Comparison of ENCODE assay signal across 8 cellular contexts in genomic region chr11:3855808-3856491, GRCh38. TPM values are rescaled to one million over a fixed set of nuclear protein-coding genes. Genes with fewer than 3 reads are reported as not detected.
A peak's percentile ranks its signal among the peaks of the same experiment; 100 is the strongest.
DNase-seq lines count a peak whose midpoint lies in the region; ATAC-seq and TF ChIP-seq lines count a peak whose summit lies in the region.

No MANE protein-coding gene starts in this region.

- no peaks in the 10 kb centered on the region for H3K27me3 Mint-ChIP-seq in activated CD4-positive, alpha-beta T cell treated with anti-CD3 and anti-CD28 coated beads for 36 hours

- peak overlapping the region; percentile 96 for H3K4me2 ChIP-seq in OCI-LY7 (ENCODE audit: low read length)

- H3K4me3 ChIP-seq in OCI-LY7 (ENCODE audit: low read depth, low read length, poor library complexity, severe bottlenecking), result peak overlapping the region; percentile 81

- ATAC-seq in activated CD4-positive, alpha-beta T cell treated with anti-CD3 and anti-CD28 coated beads for 36 hours, result peak; percentile 1
- ATAC-seq in HG02970 (IDR thresholded peaks at IDR 0.05; ENCODE audit: low FRiP score, unreplicated experiment) (peak; percentile 17), left ventricle myocardium superior (peak; percentile 12), HG02610 (IDR thresholded peaks at IDR 0.05; ENCODE audit: unreplicated experiment) (no peak)

- peaks cover 69% of the 10 kb centered on the region for H3K4me1 ChIP-seq in OCI-LY7 (ENCODE audit: insufficient read depth, low read length, poor library complexity, severe bottlenecking)

- H3K36me3 ChIP-seq in OCI-LY7 (ENCODE audit: insufficient read depth, low read length), result no peaks in the 10 kb centered on the region

- H2AFZ ChIP-seq in OCI-LY7 (ENCODE audit: low read length), result no peak overlapping the region

- peak; percentile 72 for DNase-seq in activated CD4-positive, alpha-beta T cell treated with anti-CD3 and anti-CD28 coated beads for 36 hours
- no peak for DNase-seq in activated CD4-positive, alpha-beta T cell treated with anti-CD3 and anti-CD28 coated beads for 1 hour
- DNase-seq in OCI-LY7 (ENCODE audit: low spot score) (peak; percentile 65), left ventricle myocardium superior (peak; percentile 73), retina (peak; percentile 80)

- H3K36me3 Mint-ChIP-seq in activated CD4-positive, alpha-beta T cell treated with anti-CD3 and anti-CD28 coated beads for 36 hours (ENCODE audit: low read depth), result peaks cover 11% of the 10 kb centered on the region

- no peak for TF ChIP-seq CTCF in OCI-LY7 (conservative IDR thresholded peaks at IDR 0.05; ENCODE audit: low read length)

- no peaks in the 10 kb centered on the region for H3K9me3 Mint-ChIP-seq in activated CD4-positive, alpha-beta T cell treated with anti-CD3 and anti-CD28 coated beads for 36 hours (ENCODE audit: low read depth)

- no peaks in the 10 kb centered on the region for H3K9me2 ChIP-seq in OCI-LY7 (ENCODE audit: insufficient read depth, low read length)

- peak overlapping the region; percentile 37 for H3K27ac ChIP-seq in OCI-LY7 (ENCODE audit: low read depth, low read length, poor library complexity, severe bottlenecking)
- peak overlapping the region; percentile 4 for H3K27ac ChIP-seq in adipose tissue (ENCODE audit: low read depth, low read length)

- POLR2A ChIA-PET in activated CD4-positive, alpha-beta T cell treated with anti-CD3 and anti-CD28 coated beads for 36 hours (lab: Charles Lee), result interaction anchor here (0.6 to 3.0 kb wide), 16 partner anchors 12 to 866 kb away, joined by 3 to 69 read pairs (median 4); partner anchors contain the start of genes NUP98 and RHOG
- POLR2A ChIA-PET in OCI-LY7 (lab: Charles Lee), result interaction anchor here (0.6 to 4.8 kb wide), 17 partner anchors 13 to 240 kb away, joined by 3 to 75 read pairs (median 12); partner anchors contain the start of gene RHOG

- H4K20me1 ChIP-seq in OCI-LY7 (ENCODE audit: insufficient read depth, low read length), result no peaks in the 10 kb centered on the region

- intact Hi-C loops in activated CD4-positive, alpha-beta T cell treated with anti-CD3 and anti-CD28 coated beads for 36 hours (cut with DNase I, micrococcal nuclease), result loop anchor here (1.0 to 10.0 kb wide), 12 partner anchors 15 to 238 kb away; partner anchors contain the start of genes RRM1 (in 2 of the 2) and NUP98 (in 1 of the 2)
- intact Hi-C loops in OCI-LY7 (cut with micrococcal nuclease; ENCODE audit: unreplicated experiment), result loop anchor here (2.0 to 10.0 kb wide), 3 partner anchors 39 to 129 kb away; no protein-coding TSS in a partner anchor
- intact Hi-C loops in left ventricle myocardium superior (cut with micrococcal nuclease), result no loop called here

- WGBS in adipose tissue, 3 donors, result 1 to 2% (median 2%) methylated on average over 35 to 40 of the region's 40 CpGs

- H3K4me1 Mint-ChIP-seq in activated CD4-positive, alpha-beta T cell treated with anti-CD3 and anti-CD28 coated beads for 36 hours, result peaks cover 63% of the 10 kb centered on the region

- H3K9me3 ChIP-seq in OCI-LY7 (ENCODE audit: low read length), result no peaks in the 10 kb centered on the region

- H3K79me2 ChIP-seq in OCI-LY7 (ENCODE audit: insufficient read depth, low read depth, low read length), result peaks cover 53% of the 10 kb centered on the region

- H3K4me3 Mint-ChIP-seq in activated CD4-positive, alpha-beta T cell treated with anti-CD3 and anti-CD28 coated beads for 36 hours, result peak overlapping the region; percentile 88

- BruUV-seq in OCI-LY7 (replicated peaks; lab: Mats Ljungman, UMichigan), result no TSS peak

- H3K27ac Mint-ChIP-seq in activated CD4-positive, alpha-beta T cell treated with anti-CD3 and anti-CD28 coated beads for 36 hours, result peak overlapping the region; percentile 98

- CTCF ChIA-PET in activated CD4-positive, alpha-beta T cell treated with anti-CD3 and anti-CD28 coated beads for 36 hours (lab: Charles Lee), result interaction anchor here (0.9 to 11.0 kb wide), 21 partner anchors 12 to 215 kb away, joined by 3 to 299 read pairs (median 9); partner anchors contain the start of gene RHOG
- CTCF ChIA-PET in OCI-LY7 (lab: Charles Lee; ENCODE audit: unreplicated experiment), result interaction anchor here (1.4 to 3.2 kb wide), 7 partner anchors 12 to 217 kb away, joined by 4 to 32 read pairs (median 6); no protein-coding TSS in a partner anchor

RNA-seq across cellular contexts. Expression of gene STIM1, which starts 0.5 kb away (rescaled TPM):
- total RNA-seq in activated CD4-positive, alpha-beta T cell treated with anti-CD3 and anti-CD28 coated beads for 36 hours, result 10 to 100 TPM; 60.0 to 62.6 TPM
- total RNA-seq in OCI-LY7 (2014; rRNA removed; shearing (Covaris generic)), result 20.9 and 21.0 TPM in 2 replicates
- total RNA-seq in OCI-LY7 (2022), result 49.1 and 55.4 TPM in 2 replicates
- polyA plus RNA-seq in adipose tissue, result 10 to 100 TPM; 17.6 to 49.7 (median 40.0) TPM
- 17.0 TPM for total RNA-seq in left ventricle myocardium superior

RNA-seq across cellular contexts. Expression of gene RHOG, which starts 15.2 kb away (rescaled TPM):
- 100 to 1,000 TPM; 157 to 180 TPM for total RNA-seq in activated CD4-positive, alpha-beta T cell treated with anti-CD3 and anti-CD28 coated beads for 36 hours
- total RNA-seq in OCI-LY7 (2014; rRNA removed; shearing (Covaris generic)), result 20.9 and 26.2 TPM in 2 replicates
- 54.8 and 57.8 TPM in 2 replicates for total RNA-seq in OCI-LY7 (2022)
- polyA plus RNA-seq in adipose tissue, result 10 to 100 TPM; 30.4 to 94.7 (median 88.8) TPM
- 18.6 TPM for total RNA-seq in left ventricle myocardium superior

RNA-seq across cellular contexts. Expression of gene PGAP2, which starts 47.6 kb away (rescaled TPM):
- total RNA-seq in activated CD4-positive, alpha-beta T cell treated with anti-CD3 and anti-CD28 coated beads for 36 hours, result 10 to 100 TPM; 33.6 to 39.2 TPM
- total RNA-seq in OCI-LY7 (2014; rRNA removed; shearing (Covaris generic)), result 15.1 and 23.9 TPM in 2 replicates
- 44.0 and 47.9 TPM in 2 replicates for total RNA-seq in OCI-LY7 (2022)
- polyA plus RNA-seq in adipose tissue, result 10 to 100 TPM; 10.4 to 21.9 (median 11.5) TPM
- total RNA-seq in left ventricle myocardium superior, result 19.6 TPM

RNA-seq across cellular contexts. Expression of gene NUP98, which starts 58.6 kb away (rescaled TPM):
- 100 to 1,000 TPM in 1 of 2 experiments, 10 to 100 TPM in 1; 96.0 to 134 TPM for total RNA-seq in activated CD4-positive, alpha-beta T cell treated with anti-CD3 and anti-CD28 coated beads for 36 hours
- 83.9 and 102 TPM in 2 replicates for total RNA-seq in OCI-LY7 (2014; rRNA removed; shearing (Covaris generic))
- total RNA-seq in OCI-LY7 (2022) (112 and 115 TPM in 2 replicates), left ventricle myocardium superior (40.3 TPM)
- polyA plus RNA-seq in adipose tissue, result 10 to 100 TPM; 17.9 to 52.7 (median 19.6) TPM
